ENCODE assay signal across 1 cellular context in the genomic region with DNA sequence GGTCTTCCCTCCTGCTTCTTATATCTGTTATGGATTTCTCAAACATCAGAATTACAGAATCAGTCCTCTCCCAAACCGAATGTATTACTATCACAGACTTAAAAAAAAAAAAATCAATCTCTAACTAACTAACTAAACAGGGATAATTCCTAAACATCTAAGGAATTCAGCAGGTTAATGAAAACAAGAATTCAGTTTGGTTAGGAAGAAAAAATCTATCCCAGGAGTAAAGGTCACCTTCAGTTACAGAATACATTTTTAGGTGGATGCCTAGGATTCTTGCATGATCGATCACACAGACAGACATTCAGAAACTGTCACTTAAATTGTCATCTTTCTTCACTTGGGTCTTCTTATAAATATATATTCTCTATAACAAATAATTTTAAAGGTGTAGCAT.
A peak's percentile ranks its signal among the peaks of the same experiment; 100 is the strongest.
TF ChIP-seq lines count a peak whose summit lies in the region.

No MANE protein-coding gene starts in this region.

TF ChIP-seq in HepG2, 621 proteins besides CTCF, POLR2A, EP300 and RAD21 (continued from another document and continues in another):
- TF ChIP-seq REST (IDR thresholded peaks at IDR 0.05; ENCODE audit: borderline replicate concordance in 1 of 2, low read depth in 1 of 2, low read length in 2 of 2) (peak in 1 of 2 experiments; percentile 47; a peak in 2 of 4 replicates), PHF21A (CRISPR knock-in tag; IDR thresholded peaks at IDR 0.05) (no peak), NRL (CRISPR knock-in tag; IDR thresholded peaks at IDR 0.05; ENCODE audit: borderline replicate concordance) (no peak), TIGD3 (CRISPR knock-in tag; IDR thresholded peaks at IDR 0.05; ENCODE audit: borderline replicate concordance) (no peak), SOX6 (IDR thresholded peaks at IDR 0.05) (no peak), SOX6 (CRISPR knock-in tag; IDR thresholded peaks at IDR 0.05) (peak; percentile 49; the same call in 1 of the 2 replicates), ZC3H4 (CRISPR knock-in tag; IDR thresholded peaks at IDR 0.05; ENCODE audit: borderline replicate concordance) (no peak), ZBTB38 (CRISPR knock-in tag; IDR thresholded peaks at IDR 0.05) (no peak), ZNF709 (CRISPR knock-in tag; IDR thresholded peaks at IDR 0.05) (no peak), NFRKB (IDR thresholded peaks at IDR 0.05) (no peak), ZKSCAN8 (CRISPR knock-in tag; IDR thresholded peaks at IDR 0.05; ENCODE audit: borderline replicate concordance) (0 out of 2 replicates have a peak, but pooled peaks have one; percentile 18), KLF6 (CRISPR knock-in tag; IDR thresholded peaks at IDR 0.05) (no peak), HNRNPH1 (optimal IDR thresholded peaks at IDR 0.05; ENCODE audit: low read depth, low read length) (no peak), RFX5 (IDR thresholded peaks at IDR 0.05; ENCODE audit: low read depth, low read length) (no peak), KLF15 (CRISPR knock-in tag; IDR thresholded peaks at IDR 0.05; ENCODE audit: borderline replicate concordance) (no peak), FIP1L1 (IDR thresholded peaks at IDR 0.05; ENCODE audit: borderline replicate concordance, insufficient read depth, low read depth, low read length) (no peak), STAT5B (CRISPR knock-in tag; IDR thresholded peaks at IDR 0.05) (no peak), ZNF782 (CRISPR knock-in tag; IDR thresholded peaks at IDR 0.05; ENCODE audit: borderline replicate concordance) (no peak), ZNF891 (CRISPR knock-in tag; IDR thresholded peaks at IDR 0.05) (no peak), ZNF850 (CRISPR knock-in tag; conservative IDR thresholded peaks at IDR 0.05) (no peak), SRY (CRISPR knock-in tag; IDR thresholded peaks at IDR 0.05) (no peak), HOXA5 (CRISPR knock-in tag; IDR thresholded peaks at IDR 0.05) (0 out of 2 replicates have a peak, but pooled peaks have one; percentile 43), MAFF (IDR thresholded peaks at IDR 0.05; ENCODE audit: low read depth, low read length) (no peak), ZNF180 (CRISPR knock-in tag; IDR thresholded peaks at IDR 0.05; ENCODE audit: borderline replicate concordance, low read depth) (no peak), GLI4 (CRISPR knock-in tag; IDR thresholded peaks at IDR 0.05; ENCODE audit: borderline replicate concordance) (no peak), CHD2 (IDR thresholded peaks at IDR 0.05; ENCODE audit: low read depth, low read length) (no peak), NAIF1 (CRISPR knock-in tag; IDR thresholded peaks at IDR 0.05; ENCODE audit: borderline replicate concordance) (no peak), CC2D1A (CRISPR knock-in tag; IDR thresholded peaks at IDR 0.05) (no peak), MED1 (CRISPR knock-in tag; IDR thresholded peaks at IDR 0.05) (peak; percentile 60; the same call in 1 of the 2 replicates), FOXC1 (CRISPR knock-in tag; IDR thresholded peaks at IDR 0.05; ENCODE audit: borderline replicate concordance) (no peak), AGO1 (IDR thresholded peaks at IDR 0.05; ENCODE audit: low read depth, low read length, poor library complexity, severe bottlenecking) (no peak), KAT8 (CRISPR knock-in tag; IDR thresholded peaks at IDR 0.05) (no peak)
- TF ChIP-seq, protein P1, sequence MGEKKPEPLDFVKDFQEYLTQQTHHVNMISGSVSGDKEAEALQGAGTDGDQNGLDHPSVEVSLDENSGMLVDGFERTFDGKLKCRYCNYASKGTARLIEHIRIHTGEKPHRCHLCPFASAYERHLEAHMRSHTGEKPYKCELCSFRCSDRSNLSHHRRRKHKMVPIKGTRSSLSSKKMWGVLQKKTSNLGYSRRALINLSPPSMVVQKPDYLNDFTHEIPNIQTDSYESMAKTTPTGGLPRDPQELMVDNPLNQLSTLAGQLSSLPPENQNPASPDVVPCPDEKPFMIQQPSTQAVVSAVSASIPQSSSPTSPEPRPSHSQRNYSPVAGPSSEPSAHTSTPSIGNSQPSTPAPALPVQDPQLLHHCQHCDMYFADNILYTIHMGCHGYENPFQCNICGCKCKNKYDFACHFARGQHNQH (CRISPR knock-in tag; IDR thresholded peaks at IDR 0.05) = no peak
- TF ChIP-seq, protein P2, sequence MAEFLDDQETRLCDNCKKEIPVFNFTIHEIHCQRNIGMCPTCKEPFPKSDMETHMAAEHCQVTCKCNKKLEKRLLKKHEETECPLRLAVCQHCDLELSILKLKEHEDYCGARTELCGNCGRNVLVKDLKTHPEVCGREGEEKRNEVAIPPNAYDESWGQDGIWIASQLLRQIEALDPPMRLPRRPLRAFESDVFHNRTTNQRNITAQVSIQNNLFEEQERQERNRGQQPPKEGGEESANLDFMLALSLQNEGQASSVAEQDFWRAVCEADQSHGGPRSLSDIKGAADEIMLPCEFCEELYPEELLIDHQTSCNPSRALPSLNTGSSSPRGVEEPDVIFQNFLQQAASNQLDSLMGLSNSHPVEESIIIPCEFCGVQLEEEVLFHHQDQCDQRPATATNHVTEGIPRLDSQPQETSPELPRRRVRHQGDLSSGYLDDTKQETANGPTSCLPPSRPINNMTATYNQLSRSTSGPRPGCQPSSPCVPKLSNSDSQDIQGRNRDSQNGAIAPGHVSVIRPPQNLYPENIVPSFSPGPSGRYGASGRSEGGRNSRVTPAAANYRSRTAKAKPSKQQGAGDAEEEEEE (CRISPR knock-in tag; IDR thresholded peaks at IDR 0.05; ENCODE audit: borderline replicate concordance) = no peak
- TF ChIP-seq, protein P3, sequence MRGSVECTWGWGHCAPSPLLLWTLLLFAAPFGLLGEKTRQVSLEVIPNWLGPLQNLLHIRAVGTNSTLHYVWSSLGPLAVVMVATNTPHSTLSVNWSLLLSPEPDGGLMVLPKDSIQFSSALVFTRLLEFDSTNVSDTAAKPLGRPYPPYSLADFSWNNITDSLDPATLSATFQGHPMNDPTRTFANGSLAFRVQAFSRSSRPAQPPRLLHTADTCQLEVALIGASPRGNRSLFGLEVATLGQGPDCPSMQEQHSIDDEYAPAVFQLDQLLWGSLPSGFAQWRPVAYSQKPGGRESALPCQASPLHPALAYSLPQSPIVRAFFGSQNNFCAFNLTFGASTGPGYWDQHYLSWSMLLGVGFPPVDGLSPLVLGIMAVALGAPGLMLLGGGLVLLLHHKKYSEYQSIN (CRISPR knock-in tag; IDR thresholded peaks at IDR 0.05; ENCODE audit: borderline replicate concordance) = no peak
- TF ChIP-seq, protein P4, sequence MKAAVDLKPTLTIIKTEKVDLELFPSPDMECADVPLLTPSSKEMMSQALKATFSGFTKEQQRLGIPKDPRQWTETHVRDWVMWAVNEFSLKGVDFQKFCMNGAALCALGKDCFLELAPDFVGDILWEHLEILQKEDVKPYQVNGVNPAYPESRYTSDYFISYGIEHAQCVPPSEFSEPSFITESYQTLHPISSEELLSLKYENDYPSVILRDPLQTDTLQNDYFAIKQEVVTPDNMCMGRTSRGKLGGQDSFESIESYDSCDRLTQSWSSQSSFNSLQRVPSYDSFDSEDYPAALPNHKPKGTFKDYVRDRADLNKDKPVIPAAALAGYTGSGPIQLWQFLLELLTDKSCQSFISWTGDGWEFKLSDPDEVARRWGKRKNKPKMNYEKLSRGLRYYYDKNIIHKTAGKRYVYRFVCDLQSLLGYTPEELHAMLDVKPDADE (CRISPR knock-in tag; IDR thresholded peaks at IDR 0.05) = no peak
- TF ChIP-seq, protein P5, sequence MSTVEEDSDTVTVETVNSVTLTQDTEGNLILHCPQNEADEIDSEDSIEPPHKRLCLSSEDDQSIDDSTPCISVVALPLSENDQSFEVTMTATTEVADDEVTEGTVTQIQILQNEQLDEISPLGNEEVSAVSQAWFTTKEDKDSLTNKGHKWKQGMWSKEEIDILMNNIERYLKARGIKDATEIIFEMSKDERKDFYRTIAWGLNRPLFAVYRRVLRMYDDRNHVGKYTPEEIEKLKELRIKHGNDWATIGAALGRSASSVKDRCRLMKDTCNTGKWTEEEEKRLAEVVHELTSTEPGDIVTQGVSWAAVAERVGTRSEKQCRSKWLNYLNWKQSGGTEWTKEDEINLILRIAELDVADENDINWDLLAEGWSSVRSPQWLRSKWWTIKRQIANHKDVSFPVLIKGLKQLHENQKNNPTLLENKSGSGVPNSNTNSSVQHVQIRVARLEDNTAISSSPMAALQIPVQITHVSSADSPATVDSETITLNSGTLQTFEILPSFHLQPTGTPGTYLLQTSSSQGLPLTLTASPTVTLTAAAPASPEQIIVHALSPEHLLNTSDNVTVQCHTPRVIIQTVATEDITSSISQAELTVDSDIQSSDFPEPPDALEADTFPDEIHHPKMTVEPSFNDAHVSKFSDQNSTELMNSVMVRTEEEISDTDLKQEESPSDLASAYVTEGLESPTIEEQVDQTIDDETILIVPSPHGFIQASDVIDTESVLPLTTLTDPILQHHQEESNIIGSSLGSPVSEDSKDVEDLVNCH (CRISPR knock-in tag; IDR thresholded peaks at IDR 0.05) = no peak
- TF ChIP-seq, protein P6, sequence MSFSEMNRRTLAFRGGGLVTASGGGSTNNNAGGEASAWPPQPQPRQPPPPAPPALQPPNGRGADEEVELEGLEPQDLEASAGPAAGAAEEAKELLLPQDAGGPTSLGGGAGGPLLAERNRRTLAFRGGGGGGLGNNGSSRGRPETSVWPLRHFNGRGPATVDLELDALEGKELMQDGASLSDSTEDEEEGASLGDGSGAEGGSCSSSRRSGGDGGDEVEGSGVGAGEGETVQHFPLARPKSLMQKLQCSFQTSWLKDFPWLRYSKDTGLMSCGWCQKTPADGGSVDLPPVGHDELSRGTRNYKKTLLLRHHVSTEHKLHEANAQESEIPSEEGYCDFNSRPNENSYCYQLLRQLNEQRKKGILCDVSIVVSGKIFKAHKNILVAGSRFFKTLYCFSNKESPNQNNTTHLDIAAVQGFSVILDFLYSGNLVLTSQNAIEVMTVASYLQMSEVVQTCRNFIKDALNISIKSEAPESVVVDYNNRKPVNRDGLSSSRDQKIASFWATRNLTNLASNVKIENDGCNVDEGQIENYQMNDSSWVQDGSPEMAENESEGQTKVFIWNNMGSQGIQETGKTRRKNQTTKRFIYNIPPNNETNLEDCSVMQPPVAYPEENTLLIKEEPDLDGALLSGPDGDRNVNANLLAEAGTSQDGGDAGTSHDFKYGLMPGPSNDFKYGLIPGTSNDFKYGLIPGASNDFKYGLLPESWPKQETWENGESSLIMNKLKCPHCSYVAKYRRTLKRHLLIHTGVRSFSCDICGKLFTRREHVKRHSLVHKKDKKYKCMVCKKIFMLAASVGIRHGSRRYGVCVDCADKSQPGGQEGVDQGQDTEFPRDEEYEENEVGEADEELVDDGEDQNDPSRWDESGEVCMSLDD (CRISPR knock-in tag; IDR thresholded peaks at IDR 0.05; ENCODE audit: borderline replicate concordance) = no peak
- TF ChIP-seq, protein P7, sequence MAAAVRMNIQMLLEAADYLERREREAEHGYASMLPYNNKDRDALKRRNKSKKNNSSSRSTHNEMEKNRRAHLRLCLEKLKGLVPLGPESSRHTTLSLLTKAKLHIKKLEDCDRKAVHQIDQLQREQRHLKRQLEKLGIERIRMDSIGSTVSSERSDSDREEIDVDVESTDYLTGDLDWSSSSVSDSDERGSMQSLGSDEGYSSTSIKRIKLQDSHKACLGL (CRISPR knock-in tag; IDR thresholded peaks at IDR 0.05) = no peak
- TF ChIP-seq, protein P8, sequence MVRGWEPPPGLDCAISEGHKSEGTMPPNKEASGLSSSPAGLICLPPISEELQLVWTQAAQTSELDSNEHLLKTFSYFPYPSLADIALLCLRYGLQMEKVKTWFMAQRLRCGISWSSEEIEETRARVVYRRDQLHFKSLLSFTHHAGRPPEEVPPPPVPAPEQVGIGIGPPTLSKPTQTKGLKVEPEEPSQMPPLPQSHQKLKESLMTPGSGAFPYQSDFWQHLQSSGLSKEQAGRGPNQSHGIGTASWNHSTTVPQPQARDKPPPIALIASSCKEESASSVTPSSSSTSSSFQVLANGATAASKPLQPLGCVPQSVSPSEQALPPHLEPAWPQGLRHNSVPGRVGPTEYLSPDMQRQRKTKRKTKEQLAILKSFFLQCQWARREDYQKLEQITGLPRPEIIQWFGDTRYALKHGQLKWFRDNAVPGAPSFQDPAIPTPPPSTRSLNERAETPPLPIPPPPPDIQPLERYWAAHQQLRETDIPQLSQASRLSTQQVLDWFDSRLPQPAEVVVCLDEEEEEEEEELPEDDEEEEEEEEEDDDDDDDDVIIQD (CRISPR knock-in tag; IDR thresholded peaks at IDR 0.05; ENCODE audit: low read depth) = no peak
- TF ChIP-seq, protein P9, sequence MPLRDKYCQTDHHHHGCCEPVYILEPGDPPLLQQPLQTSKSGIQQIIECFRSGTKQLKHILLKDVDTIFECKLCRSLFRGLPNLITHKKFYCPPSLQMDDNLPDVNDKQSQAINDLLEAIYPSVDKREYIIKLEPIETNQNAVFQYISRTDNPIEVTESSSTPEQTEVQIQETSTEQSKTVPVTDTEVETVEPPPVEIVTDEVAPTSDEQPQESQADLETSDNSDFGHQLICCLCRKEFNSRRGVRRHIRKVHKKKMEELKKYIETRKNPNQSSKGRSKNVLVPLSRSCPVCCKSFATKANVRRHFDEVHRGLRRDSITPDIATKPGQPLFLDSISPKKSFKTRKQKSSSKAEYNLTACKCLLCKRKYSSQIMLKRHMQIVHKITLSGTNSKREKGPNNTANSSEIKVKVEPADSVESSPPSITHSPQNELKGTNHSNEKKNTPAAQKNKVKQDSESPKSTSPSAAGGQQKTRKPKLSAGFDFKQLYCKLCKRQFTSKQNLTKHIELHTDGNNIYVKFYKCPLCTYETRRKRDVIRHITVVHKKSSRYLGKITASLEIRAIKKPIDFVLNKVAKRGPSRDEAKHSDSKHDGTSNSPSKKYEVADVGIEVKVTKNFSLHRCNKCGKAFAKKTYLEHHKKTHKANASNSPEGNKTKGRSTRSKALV (CRISPR knock-in tag; IDR thresholded peaks at IDR 0.05) = no peak
